10 cellular contexts compared by ENCODE assay signal in genomic region chr14:54650331-54651017, GRCh38.
DNase-seq lines count a peak whose midpoint lies in the region; ATAC-seq and TF ChIP-seq lines count a peak whose summit lies in the region.
"Had no signal": no experiment of that assay in that cellular context is flagged by ENCODE, and none has a peak within 500 bp of the region (broad histone marks: within the 10 kb centered on the region; RNA-seq: fewer than 3 reads in every experiment).

No MANE protein-coding gene starts in this region.

- no peak for TF ChIP-seq POLR2A in stomach (IDR thresholded peaks at IDR 0.05)

- H3K4me3 ChIP-seq in stomach: peak overlapping the region in 1 of 4 donors; percentile 22
- no peak overlapping the region for H3K4me3 ChIP-seq in CD8-positive, alpha-beta T cell (ENCODE audit: low read depth, low read length)
- no peak overlapping the region for H3K4me3 ChIP-seq in WERI-Rb-1 (ENCODE audit: low read depth, low read length)

- peaks cover 40% of the 10 kb centered on the region for H3K4me1 Mint-ChIP-seq in MCF 10A (ENCODE audit: insufficient read depth, unreplicated experiment)
- H3K4me1 Mint-ChIP-seq in CD8-positive, alpha-beta T cell (ENCODE audit: low read depth): no peaks in the 10 kb centered on the region

- TF ChIP-seq CTCF in MCF 10A (IDR thresholded peaks at IDR 0.05; ENCODE audit: unreplicated experiment) (no peak), stomach (IDR thresholded peaks at IDR 0.05) (no peak), WERI-Rb-1 (IDR thresholded peaks at IDR 0.05; ENCODE audit: low read depth, low read length) (no peak)
- no peak for TF ChIP-seq CTCF in CD8-positive, alpha-beta T cell (IDR thresholded peaks at IDR 0.05)

- H3K4me1 ChIP-seq in stomach: peaks cover 0 to 78% (median 57%) of the 10 kb centered on the region in 4 donors
- H3K4me1 ChIP-seq in CD8-positive, alpha-beta T cell (ENCODE audit: insufficient read depth, low read length): no peaks in the 10 kb centered on the region

- no peaks in the 10 kb centered on the region for H3K9me3 Mint-ChIP-seq in MCF 10A (ENCODE audit: unreplicated experiment)
- H3K9me3 Mint-ChIP-seq in CD8-positive, alpha-beta T cell: no peaks in the 10 kb centered on the region
- H3K9me3 Mint-ChIP-seq: activated naive CD4-positive, alpha-beta T cell treated with anti-CD3 and anti-CD28 coated beads, Interleukin-2, amount 50 U/mL, for 24 hours had no signal

- ATAC-seq in GM18868 (IDR thresholded peaks at IDR 0.05; ENCODE audit: unreplicated experiment) (no peak), GM19328 (IDR thresholded peaks at IDR 0.05; ENCODE audit: unreplicated experiment) (no peak)
- ATAC-seq in CD8-positive, alpha-beta T cell: no peak

- no peak overlapping the region for H3K4me3 Mint-ChIP-seq in MCF 10A (ENCODE audit: unreplicated experiment)
- H3K4me3 Mint-ChIP-seq in CD8-positive, alpha-beta T cell: no peak overlapping the region
- H3K4me3 Mint-ChIP-seq: activated naive CD4-positive, alpha-beta T cell treated with anti-CD3 and anti-CD28 coated beads, Interleukin-2, amount 50 U/mL, for 24 hours had no signal

- CTCF ChIA-PET in MCF 10A (lab: Yijun Ruan, JAX): interaction anchor here (0.7 to 1.0 kb wide), 3 partner anchors 20 to 86 kb away, joined by 3 to 5 read pairs (median 3); no protein-coding TSS in a partner anchor
- CTCF ChIA-PET in CD8-positive, alpha-beta T cell (lab: Charles Lee): no interaction called here

- no peaks in the 10 kb centered on the region for H3K36me3 Mint-ChIP-seq in MCF 10A (ENCODE audit: insufficient read depth, unreplicated experiment)
- H3K36me3 Mint-ChIP-seq in CD8-positive, alpha-beta T cell: no peaks in the 10 kb centered on the region
- H3K36me3 Mint-ChIP-seq: activated naive CD4-positive, alpha-beta T cell treated with anti-CD3 and anti-CD28 coated beads, Interleukin-2, amount 50 U/mL, for 24 hours had no signal

- intact Hi-C loops in MCF 10A (cut with micrococcal nuclease): loop anchor here (5.0 kb wide), 1 partner anchor 83 kb away; the partner anchor contains the start of gene SAMD4A
- intact Hi-C loops in stomach (cut with DNase I; ENCODE audit: low total_unique reads): no loop called here
- intact Hi-C loops in CD8-positive, alpha-beta T cell (cut with DNase I, micrococcal nuclease): no loop called here

- H3K27ac ChIP-seq in stomach (peak overlapping the region; percentile 26 to 89 (median 85)), WERI-Rb-1 (no peak overlapping the region)
- no peak overlapping the region for H3K27ac ChIP-seq in CD8-positive, alpha-beta T cell (ENCODE audit: low read depth, low read length)

- H3K27me3 Mint-ChIP-seq in MCF 10A (ENCODE audit: insufficient read depth, unreplicated experiment): no peaks in the 10 kb centered on the region
- peaks cover 27% of the 10 kb centered on the region for H3K27me3 Mint-ChIP-seq in CD8-positive, alpha-beta T cell (ENCODE audit: low read depth)

- no TSS peak for BruUV-seq in MCF 10A (replicated peaks; lab: Mats Ljungman, UMichigan)

- H3K9me3 ChIP-seq in stomach (no peaks in the 10 kb centered on the region), WERI-Rb-1 (ENCODE audit: severe bottlenecking) (no peaks in the 10 kb centered on the region)
- no peaks in the 10 kb centered on the region for H3K9me3 ChIP-seq in CD8-positive, alpha-beta T cell (ENCODE audit: low read length)

- TF ChIP-seq EP300 in stomach (IDR thresholded peaks at IDR 0.05): no peak

- DNase-seq in HCEC 1CT (peak; percentile 82), MCF 10A (ENCODE audit: unreplicated experiment) (no peak), kidney glomerular epithelial cell (lab: John Stamatoyannopoulos, UW) (peak; percentile 79), stomach (no peak), WERI-Rb-1 (no peak)
- no peak for DNase-seq in CD8-positive, alpha-beta T cell
- DNase-seq: NCI-H2227 treated with DMSO at 0.1 percent for 48 hours had no signal

- H3K36me3 ChIP-seq in stomach (no peaks in the 10 kb centered on the region), WERI-Rb-1 (no peaks in the 10 kb centered on the region; the same call in 1 of the 2 replicates)
- H3K36me3 ChIP-seq in CD8-positive, alpha-beta T cell (ENCODE audit: insufficient read depth, low read length): no peaks in the 10 kb centered on the region

- POLR2A ChIA-PET in MCF 10A (lab: Yijun Ruan, JAX): interaction anchor here (0.6 to 1.4 kb wide), 6 partner anchors 19 to 84 kb away, joined by 3 to 5 read pairs (median 4); no protein-coding TSS in a partner anchor
- POLR2A ChIA-PET in CD8-positive, alpha-beta T cell (lab: Charles Lee): no interaction called here

- H3K27me3 ChIP-seq in stomach (no peaks in the 10 kb centered on the region), WERI-Rb-1 (ENCODE audit: insufficient read depth, low read depth, severe bottlenecking) (no peaks in the 10 kb centered on the region)
- H3K27me3 ChIP-seq in CD8-positive, alpha-beta T cell (ENCODE audit: insufficient read depth, low read length): no peaks in the 10 kb centered on the region

- 23 to 35% (median 27%) methylated on average over 11 of the region's 11 CpGs for WGBS in stomach, 5 donors

- peak overlapping the region; percentile 88 for H3K27ac Mint-ChIP-seq in MCF 10A (ENCODE audit: low read depth, unreplicated experiment)
- no peak overlapping the region for H3K27ac Mint-ChIP-seq in CD8-positive, alpha-beta T cell
- H3K27ac Mint-ChIP-seq: activated naive CD4-positive, alpha-beta T cell treated with anti-CD3 and anti-CD28 coated beads, Interleukin-2, amount 50 U/mL, for 24 hours had no signal

Comparison
In these comparisons a context has a peak if more than half of its experiments do, and no peak if none do; other contexts are left out.
1. DNase-seq: peak in HCEC 1CT (single experiment) and kidney glomerular epithelial cell (single experiment); none in MCF 10A (single experiment), stomach (single experiment), CD8-positive, alpha-beta T cell (0 of 7) and WERI-Rb-1 (single experiment).
2. H3K27ac ChIP-seq: peak in stomach (5 of 5); none in CD8-positive, alpha-beta T cell (single experiment) and WERI-Rb-1 (single experiment).